Comparison of ENCODE assay signal across 10 cellular contexts in the genomic region with DNA sequence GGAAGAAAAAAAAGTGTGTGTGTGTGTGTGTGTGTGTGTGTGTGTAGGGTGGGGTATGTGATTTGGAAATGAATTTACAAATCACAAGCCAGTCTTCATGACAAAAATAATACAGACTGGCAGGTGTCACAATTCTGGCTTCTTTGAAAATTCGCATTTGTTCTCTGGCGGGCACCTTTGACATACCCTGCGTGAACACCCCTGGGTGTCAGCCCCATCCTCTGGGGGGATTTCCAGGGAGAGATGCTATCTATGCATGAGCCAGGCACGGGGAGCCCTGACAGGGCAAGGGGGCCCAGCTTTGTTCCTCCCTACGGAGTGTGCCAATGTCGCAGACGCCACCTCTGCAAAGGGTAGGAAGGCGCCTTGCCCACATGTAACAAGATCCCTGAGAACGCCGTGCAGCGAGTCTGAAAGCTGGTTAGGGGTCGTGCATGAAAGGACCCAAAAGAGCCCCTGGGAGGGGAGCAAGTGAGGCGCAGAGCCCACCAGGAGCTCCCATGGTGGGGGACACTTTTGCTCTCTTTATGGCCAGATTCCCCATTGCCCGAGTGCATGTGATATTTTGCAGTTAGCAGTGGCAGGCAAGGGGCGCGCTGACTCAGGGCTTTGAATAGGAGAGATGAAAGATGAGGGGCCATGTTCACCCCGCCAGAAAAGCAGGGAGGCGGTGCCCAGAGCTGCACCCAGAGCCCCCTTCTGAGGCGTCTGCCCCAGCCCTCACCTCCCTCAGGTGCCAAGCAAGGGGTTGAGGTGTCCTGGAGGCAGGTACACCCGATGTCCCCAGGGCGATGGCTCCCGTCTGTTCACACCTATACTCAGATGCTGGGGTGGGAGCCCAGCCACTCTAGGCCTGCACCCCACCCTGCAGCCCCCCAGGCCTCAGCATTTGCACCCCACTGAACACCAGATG. TPM values are rescaled to one million over a fixed set of nuclear protein-coding genes. Genes with fewer than 3 reads are reported as not detected.
DNase-seq lines count a peak whose midpoint lies in the region; ATAC-seq and TF ChIP-seq lines count a peak whose summit lies in the region.
"Had no signal": no experiment of that assay in that cellular context is flagged by ENCODE, and none has a peak within 500 bp of the region (broad histone marks: within the 10 kb centered on the region; RNA-seq: fewer than 3 reads in every experiment).

No MANE protein-coding gene starts in this region.

- H3K9me2 ChIP-seq in OCI-LY7 (ENCODE audit: insufficient read depth, low read length), result no peaks in the 10 kb centered on the region

- peak overlapping the region in 6 of 7 donors; percentile 18 to 96 (median 94) for H3K27ac Mint-ChIP-seq in CD14-positive monocyte
- H3K27ac Mint-ChIP-seq in activated T-helper 17 cell treated with anti-CD3 and anti-CD28 coated beads, Interleukin-2, amount 50 U/mL, for 72 hours, result peak overlapping the region; percentile 61
- H3K27ac Mint-ChIP-seq in naive thymus-derived CD8-positive, alpha-beta T cell, result no peak overlapping the region

- no peak for ATAC-seq in activated T-helper 17 cell treated with anti-CD3 and anti-CD28 coated beads, Interleukin-2, amount 50 U/mL, for 72 hours (replicated peaks)
- peak; percentile 45 to 57 for ATAC-seq in naive thymus-derived CD8-positive, alpha-beta T cell
- no peak for ATAC-seq in GM18517 (IDR thresholded peaks at IDR 0.05; ENCODE audit: unreplicated experiment)

- H4K20me1 ChIP-seq in OCI-LY7 (ENCODE audit: insufficient read depth, low read length), result peaks cover 3% of the 10 kb centered on the region; the same call in 1 of the 2 replicates

- H3K9me3 Mint-ChIP-seq in CD14-positive monocyte, result peaks cover 0 to 2% (median 0%) of the 10 kb centered on the region in 7 donors
- H3K9me3 Mint-ChIP-seq in activated T-helper 17 cell treated with anti-CD3 and anti-CD28 coated beads, Interleukin-2, amount 50 U/mL, for 72 hours, result no peaks in the 10 kb centered on the region
- H3K9me3 Mint-ChIP-seq in naive thymus-derived CD8-positive, alpha-beta T cell, result no peaks in the 10 kb centered on the region

- peak overlapping the region; percentile 65 to 89 for H3K4me3 Mint-ChIP-seq in CD14-positive monocyte
- H3K4me3 Mint-ChIP-seq in activated T-helper 17 cell treated with anti-CD3 and anti-CD28 coated beads, Interleukin-2, amount 50 U/mL, for 72 hours, result no peak overlapping the region
- no peak overlapping the region for H3K4me3 Mint-ChIP-seq in naive thymus-derived CD8-positive, alpha-beta T cell

- peaks cover 23% of the 10 kb centered on the region for H3K36me3 ChIP-seq in OCI-LY7 (ENCODE audit: insufficient read depth, low read length)
- H3K36me3 ChIP-seq: cardiac muscle cell had no signal

- intact Hi-C loops in CD14-positive monocyte (cut with micrococcal nuclease) (loop anchor here (2.0 to 5.0 kb wide), 2 partner anchors 39 to 43 kb away; no protein-coding TSS in a partner anchor), OCI-LY7 (cut with micrococcal nuclease; ENCODE audit: unreplicated experiment) (loop anchor here (2.0 kb wide), 1 partner anchor 117 kb away; no protein-coding TSS in a partner anchor)

- H3K36me3 Mint-ChIP-seq in CD14-positive monocyte, result peaks cover 18 to 19% of the 10 kb centered on the region in 2 donors
- H3K36me3 Mint-ChIP-seq in activated T-helper 17 cell treated with anti-CD3 and anti-CD28 coated beads, Interleukin-2, amount 50 U/mL, for 72 hours (ENCODE audit: low read depth), result peaks cover 29% of the 10 kb centered on the region
- no peaks in the 10 kb centered on the region for H3K36me3 Mint-ChIP-seq in naive thymus-derived CD8-positive, alpha-beta T cell

- peaks cover 35% of the 10 kb centered on the region for H3K4me1 Mint-ChIP-seq in CD14-positive monocyte
- H3K4me1 Mint-ChIP-seq in activated T-helper 17 cell treated with anti-CD3 and anti-CD28 coated beads, Interleukin-2, amount 50 U/mL, for 72 hours, result peaks cover 56% of the 10 kb centered on the region
- peaks cover 0 to 52% (median 20%) of the 10 kb centered on the region in 4 donors for H3K4me1 Mint-ChIP-seq in naive thymus-derived CD8-positive, alpha-beta T cell

- CTCF ChIA-PET in OCI-LY7 (lab: Charles Lee; ENCODE audit: unreplicated experiment), result no interaction called here

- no peak overlapping the region for H2AFZ ChIP-seq in OCI-LY7 (ENCODE audit: low read length)

- H3K9me3 ChIP-seq in OCI-LY7 (ENCODE audit: low read length), result no peaks in the 10 kb centered on the region

- DNase-seq in CD14-positive monocyte (ENCODE audit: low spot score), result peak; percentile 44
- DNase-seq in OCI-LY7 (ENCODE audit: low spot score), result no peak
- peak; percentile 68 to 95 (median 92) for DNase-seq in naive thymus-derived CD8-positive, alpha-beta T cell
- no peak for DNase-seq in HuH-7 (ENCODE audit: low spot score)
- DNase-seq in NCI-H2107 treated with DMSO at 0.1 percent for 48 hours (lab: John Stamatoyannopoulos, UW; ENCODE audit: unreplicated experiment), result no peak
- DNase-seq in NCI-H1105 (lab: John Stamatoyannopoulos, UW), result no peak

- no peaks in the 10 kb centered on the region for H3K79me2 ChIP-seq in OCI-LY7 (ENCODE audit: insufficient read depth, low read depth, low read length)

- peak overlapping the region; percentile 69 for H3K4me2 ChIP-seq in OCI-LY7 (ENCODE audit: low read length)

- TF ChIP-seq CTCF in CD14-positive monocyte (IDR thresholded peaks at IDR 0.05) (no peak), OCI-LY7 (conservative IDR thresholded peaks at IDR 0.05; ENCODE audit: low read length) (no peak)

- H3K27ac ChIP-seq in OCI-LY7 (ENCODE audit: low read depth, low read length, poor library complexity, severe bottlenecking), result peak overlapping the region; percentile 86

- BruUV-seq in OCI-LY7 (replicated peaks; lab: Mats Ljungman, UMichigan), result no TSS peak

- POLR2A ChIA-PET in OCI-LY7 (lab: Charles Lee), result interaction anchor here (0.7 kb wide), 1 partner anchor 31 kb away, joined by 3 read pairs; no protein-coding TSS in a partner anchor
- POLR2A ChIA-PET in naive thymus-derived CD8-positive, alpha-beta T cell (lab: Charles Lee), result interaction anchor here (0.5 to 34.9 kb wide), 20 partner anchors 4 to 990 kb away, joined by 3 to 4622 read pairs (median 6); a partner anchor contains a TSS

- no peaks in the 10 kb centered on the region for H3K27me3 Mint-ChIP-seq in CD14-positive monocyte (ENCODE audit: low read depth in 3 of 3)
- H3K27me3 Mint-ChIP-seq in activated T-helper 17 cell treated with anti-CD3 and anti-CD28 coated beads, Interleukin-2, amount 50 U/mL, for 72 hours, result peaks cover 4% of the 10 kb centered on the region
- H3K27me3 Mint-ChIP-seq in naive thymus-derived CD8-positive, alpha-beta T cell, result peaks cover 0 to 2% (median 0%) of the 10 kb centered on the region in 5 donors

- no peak overlapping the region for H3K4me3 ChIP-seq in OCI-LY7 (ENCODE audit: low read depth, low read length, poor library complexity, severe bottlenecking)
- H3K4me3 ChIP-seq: cardiac muscle cell had no signal

- H3K4me1 ChIP-seq in OCI-LY7 (ENCODE audit: insufficient read depth, low read length, poor library complexity, severe bottlenecking), result peaks cover 83% of the 10 kb centered on the region

RNA-seq across cellular contexts. Expression of a gene that starts 45.3 kb away (rescaled TPM):
- 10 to 100 TPM; 34.0 to 51.4 TPM for polyA plus RNA-seq in CD14-positive monocyte
- total RNA-seq in OCI-LY7 (2014; rRNA removed; shearing (Covaris generic)), result 4.5 and 8.6 TPM in 2 replicates
- total RNA-seq in OCI-LY7 (2022), result 6.2 and 8.2 TPM in 2 replicates
- total RNA-seq in activated T-helper 17 cell treated with anti-CD3 and anti-CD28 coated beads, Interleukin-2, amount 50 U/mL, for 72 hours, result 1 to 10 TPM; 1.9 to 9.9 TPM
- 100 to 1,000 TPM; 386 to 393 TPM for total RNA-seq in naive thymus-derived CD8-positive, alpha-beta T cell
- polyA plus RNA-seq in naive thymus-derived CD8-positive, alpha-beta T cell, result 100 to 1,000 TPM; 115 to 216 (median 166) TPM
- polyA plus RNA-seq: keratinocyte had no signal

Comparison
In these comparisons a context has a peak if more than half of its experiments do, and no peak if none do; other contexts are left out.
1. DNase-seq: peak in CD14-positive monocyte (single experiment) and naive thymus-derived CD8-positive, alpha-beta T cell (10 of 10); none in OCI-LY7 (single experiment), HuH-7 (single experiment), NCI-H2107 treated with DMSO at 0.1 percent for 48 hours (single experiment) and NCI-H1105 (single experiment).
2. H3K27ac Mint-ChIP-seq: peak in CD14-positive monocyte (6 of 7) and activated T-helper 17 cell treated with anti-CD3 and anti-CD28 coated beads, Interleukin-2, amount 50 U/mL, for 72 hours (single experiment); none in naive thymus-derived CD8-positive, alpha-beta T cell (0 of 10).
3. H3K4me3 Mint-ChIP-seq: peak in CD14-positive monocyte (2 of 2); none in activated T-helper 17 cell treated with anti-CD3 and anti-CD28 coated beads, Interleukin-2, amount 50 U/mL, for 72 hours (single experiment) and naive thymus-derived CD8-positive, alpha-beta T cell (0 of 10).
4. ATAC-seq: peak in naive thymus-derived CD8-positive, alpha-beta T cell (2 of 2); none in activated T-helper 17 cell treated with anti-CD3 and anti-CD28 coated beads, Interleukin-2, amount 50 U/mL, for 72 hours (single experiment) and GM18517 (single experiment).
5. RNA of a gene that starts 45.3 kb away (total RNA-seq): 386 to 393 TPM in naive thymus-derived CD8-positive, alpha-beta T cell; 1.9 to 9.9 TPM in activated T-helper 17 cell treated with anti-CD3 and anti-CD28 coated beads, Interleukin-2, amount 50 U/mL, for 72 hours and 4.5 to 8.6 TPM in OCI-LY7; every median in the first group is over 10 times any median in the second.